Comparison of ENCODE assay signal across 1 cellular context in genomic region chr2:9656270-9656766, GRCh38.
TF ChIP-seq lines count a peak whose summit lies in the region.

No MANE protein-coding gene starts in this region.

TF ChIP-seq in GM12878, 131 proteins besides CTCF, POLR2A, EP300 and RAD21 (continued from another document and continues in another):
- TF ChIP-seq ZNF687 (IDR thresholded peaks at IDR 0.05) (no peak), ZSCAN29 (IDR thresholded peaks at IDR 0.05) (peak; percentile 99), TBL1XR1 (IDR thresholded peaks at IDR 0.05; ENCODE audit: low read depth, low read length) (peak; percentile 94), STAT1 (conservative IDR thresholded peaks at IDR 0.05) (no peak), BCL11A (IDR thresholded peaks at IDR 0.05; ENCODE audit: low read depth, low read length) (peak; percentile 98), BHLHE40 (IDR thresholded peaks at IDR 0.05; ENCODE audit: borderline replicate concordance in 1 of 2, low read depth in 2 of 2, low read length in 1 of 2) (peak; percentile 62 to 76), IKZF1 (conservative IDR thresholded peaks at IDR 0.05) (peak; percentile 95), CUX1 (IDR thresholded peaks at IDR 0.05; ENCODE audit: insufficient replicate concordance, low read depth, low read length) (no peak), ZNF384 (IDR thresholded peaks at IDR 0.05; ENCODE audit: borderline replicate concordance, low read depth, low read length) (0 out of 2 replicates have a peak, but pooled peaks have one; percentile 34), NR2C1 (IDR thresholded peaks at IDR 0.05) (no peak), KLF5 (IDR thresholded peaks at IDR 0.05; ENCODE audit: partially characterized antibody) (no peak), CHD1 (IDR thresholded peaks at IDR 0.05; ENCODE audit: low read depth, low read length) (no peak), ZNF217 (IDR thresholded peaks at IDR 0.05) (no peak), BCL3 (IDR thresholded peaks at IDR 0.05; ENCODE audit: borderline replicate concordance, insufficient read depth, low read depth, low read length, poor library complexity, severe bottlenecking) (peak; percentile 87), JUNB (IDR thresholded peaks at IDR 0.05) (peak; percentile 94), SIX5 (IDR thresholded peaks at IDR 0.05; ENCODE audit: low read depth, low read length, severe bottlenecking) (no peak), YY1 (IDR thresholded peaks at IDR 0.05; ENCODE audit: low read depth, low read length) (peak; percentile 47; the same call in 1 of the 2 replicates), TARDBP (IDR thresholded peaks at IDR 0.05; ENCODE audit: borderline replicate concordance) (no peak), NFYA (IDR thresholded peaks at IDR 0.05; ENCODE audit: borderline replicate concordance, low read depth, low read length) (no peak), SP1 (IDR thresholded peaks at IDR 0.05; ENCODE audit: low read depth, low read length) (peak; percentile 86), PBX3 (IDR thresholded peaks at IDR 0.05; ENCODE audit: insufficient replicate concordance, low read depth, low read length) (no peak), MAX (IDR thresholded peaks at IDR 0.05; ENCODE audit: low read depth, low read length) (no peak), CBX3 (IDR thresholded peaks at IDR 0.05; ENCODE audit: borderline replicate concordance, low read depth) (no peak), MEF2B (IDR thresholded peaks at IDR 0.05; ENCODE audit: partially characterized antibody, poor library complexity, severe bottlenecking) (peak; percentile 86), EED (IDR thresholded peaks at IDR 0.05; ENCODE audit: low read depth) (peak; percentile 99), E2F8 (IDR thresholded peaks at IDR 0.05; ENCODE audit: low read depth, partially characterized antibody) (no peak), HDGF (IDR thresholded peaks at IDR 0.05) (0 out of 2 replicates have a peak, but pooled peaks have one; percentile 43), CEBPZ (IDR thresholded peaks at IDR 0.05; ENCODE audit: low read depth, low read length) (no peak), TCF12 (IDR thresholded peaks at IDR 0.05; ENCODE audit: low read depth, low read length) (peak; percentile 93), FOS (IDR thresholded peaks at IDR 0.05; ENCODE audit: borderline replicate concordance, extremely low read depth, insufficient read length) (no peak), PAX8 (IDR thresholded peaks at IDR 0.05) (no peak), MYB (IDR thresholded peaks at IDR 0.05; ENCODE audit: borderline replicate concordance, low read depth, low read length) (peak; percentile 89), SPI1 (IDR thresholded peaks at IDR 0.05; ENCODE audit: borderline replicate concordance, insufficient read depth, low read depth, low read length) (peak; percentile 84), ZNF274 (IDR thresholded peaks at IDR 0.05; ENCODE audit: insufficient read depth, insufficient read length) (no peak), RUNX3 (IDR thresholded peaks at IDR 0.05; ENCODE audit: low read length) (peak; percentile 97), PRDM15 (CRISPR knock-in tag; IDR thresholded peaks at IDR 0.05) (no peak), ZNF24 (IDR thresholded peaks at IDR 0.05) (peak; percentile 54; the same call in 1 of the 2 replicates), RELA (IDR thresholded peaks at IDR 0.05; ENCODE audit: borderline replicate concordance, partially characterized antibody) (no peak), SREBF2 (IDR thresholded peaks at IDR 0.05; ENCODE audit: low read length) (no peak)
